Comparison of ENCODE assay signal across 9 cellular contexts in genomic region chr11:118353084-118353710, GRCh38. TPM values are rescaled to one million over a fixed set of nuclear protein-coding genes. Genes with fewer than 3 reads are reported as not detected.
A peak's percentile ranks its signal among the peaks of the same experiment; 100 is the strongest.
DNase-seq lines count a peak whose midpoint lies in the region; ATAC-seq and TF ChIP-seq lines count a peak whose summit lies in the region.
"Had no signal": no experiment of that assay in that cellular context is flagged by ENCODE, and none has a peak within 500 bp of the region (broad histone marks: within the 10 kb centered on the region; RNA-seq: fewer than 3 reads in every experiment).

No MANE protein-coding gene starts in this region.

- no peaks in the 10 kb centered on the region for H3K27me3 Mint-ChIP-seq in CD8-positive, alpha-beta T cell (ENCODE audit: low read depth)
- peaks cover 12% of the 10 kb centered on the region; the same call in 1 of the 2 replicates for H3K27me3 Mint-ChIP-seq in HFFc6 (ENCODE audit: insufficient read depth)
- H3K27me3 Mint-ChIP-seq in activated T-helper 17 cell treated with anti-CD3 and anti-CD28 coated beads, Interleukin-2, amount 50 U/mL, for 72 hours: no peaks in the 10 kb centered on the region

- peaks cover 44% of the 10 kb centered on the region for H3K36me3 ChIP-seq in CD8-positive, alpha-beta T cell (ENCODE audit: insufficient read depth, low read length)
- H3K36me3 ChIP-seq in kidney epithelial cell (ENCODE audit: control insufficient read depth, insufficient read depth, low read length) (no peaks in the 10 kb centered on the region), suprapubic skin (no peaks in the 10 kb centered on the region)
- H3K36me3 ChIP-seq: SJCRH30 had no signal

- H3K27ac Mint-ChIP-seq in CD8-positive, alpha-beta T cell: peak overlapping the region; percentile 92
- no peak overlapping the region for H3K27ac Mint-ChIP-seq in HFFc6
- H3K27ac Mint-ChIP-seq in activated T-helper 17 cell treated with anti-CD3 and anti-CD28 coated beads, Interleukin-2, amount 50 U/mL, for 72 hours: peak overlapping the region; percentile 61

- POLR2A ChIA-PET in CD8-positive, alpha-beta T cell (lab: Charles Lee): interaction anchor here (0.7 to 1.5 kb wide), 4 partner anchors 9 to 47 kb away, joined by 3 to 4 read pairs (median 3); partner anchors contain the start of gene CD3G

- ATAC-seq in CD8-positive, alpha-beta T cell: peak; percentile 35
- no peak for ATAC-seq in activated T-helper 17 cell treated with anti-CD3 and anti-CD28 coated beads, Interleukin-2, amount 50 U/mL, for 72 hours (replicated peaks)

- no peak for TF ChIP-seq EP300 in suprapubic skin (IDR thresholded peaks at IDR 0.05)

- peak; percentile 82 for TF ChIP-seq CTCF in CD8-positive, alpha-beta T cell (IDR thresholded peaks at IDR 0.05)
- TF ChIP-seq CTCF in HFFc6 (IDR thresholded peaks at IDR 0.05) (peak; percentile 86), kidney epithelial cell (IDR thresholded peaks at IDR 0.05; ENCODE audit: insufficient read depth, low read length, poor library complexity, severe bottlenecking) (peak; percentile 31), suprapubic skin (IDR thresholded peaks at IDR 0.05) (peak in 1 of 2 donors; percentile 20)

- DNase-seq in CD8-positive, alpha-beta T cell: no peak
- peak; percentile 8 for DNase-seq in HFFc6
- DNase-seq in kidney epithelial cell (ENCODE audit: low read depth): no peak
- DNase-seq in NCI-H1048 (lab: John Stamatoyannopoulos, UW): no peak
- no peak for DNase-seq in suprapubic skin (ENCODE audit: low spot score in 2 of 2)
- no peak for DNase-seq in activated CD4-positive, CD25-positive, alpha-beta regulatory T cell (lab: John Stamatoyannopoulos, UW)
- DNase-seq in mucosa of gallbladder (ENCODE audit: low spot score): no peak

- CTCF ChIA-PET in CD8-positive, alpha-beta T cell (lab: Charles Lee): interaction anchor here (0.6 to 6.6 kb wide), 20 partner anchors 8 to 306 kb away, joined by 3 to 43 read pairs (median 3); partner anchors contain the start of genes CD3D, CD3G and JAML

- H3K4me3 ChIP-seq in CD8-positive, alpha-beta T cell (ENCODE audit: low read depth, low read length): no peak overlapping the region
- H3K4me3 ChIP-seq in kidney epithelial cell (ENCODE audit: low read depth, low read length) (no peak overlapping the region), suprapubic skin (no peak overlapping the region)
- H3K4me3 ChIP-seq: SJCRH30 had no signal

- 14% methylated on average over 6 of the region's 6 CpGs for WGBS in suprapubic skin

- H3K27me3 ChIP-seq in CD8-positive, alpha-beta T cell (ENCODE audit: insufficient read depth, low read length): no peaks in the 10 kb centered on the region
- peaks cover 5% of the 10 kb centered on the region for H3K27me3 ChIP-seq in kidney epithelial cell (ENCODE audit: control insufficient read depth, insufficient read depth, low read length)
- peaks cover 10% of the 10 kb centered on the region for H3K27me3 ChIP-seq in suprapubic skin
- H3K27me3 ChIP-seq: SJCRH30 had no signal

- TF ChIP-seq POLR2A in suprapubic skin (IDR thresholded peaks at IDR 0.05): no peak

- peak overlapping the region; percentile 43 for H3K4me3 Mint-ChIP-seq in CD8-positive, alpha-beta T cell
- H3K4me3 Mint-ChIP-seq in HFFc6: no peak overlapping the region
- no peak overlapping the region for H3K4me3 Mint-ChIP-seq in activated T-helper 17 cell treated with anti-CD3 and anti-CD28 coated beads, Interleukin-2, amount 50 U/mL, for 72 hours

- H3K4me1 ChIP-seq in CD8-positive, alpha-beta T cell (ENCODE audit: insufficient read depth, low read length): peaks cover 29% of the 10 kb centered on the region
- H3K4me1 ChIP-seq in suprapubic skin: no peaks in the 10 kb centered on the region
- H3K4me1 ChIP-seq: SJCRH30 had no signal

- H3K4me1 Mint-ChIP-seq in CD8-positive, alpha-beta T cell (ENCODE audit: low read depth): peaks cover 42% of the 10 kb centered on the region
- H3K4me1 Mint-ChIP-seq in HFFc6 (ENCODE audit: low read depth): peaks cover 8% of the 10 kb centered on the region
- H3K4me1 Mint-ChIP-seq in activated T-helper 17 cell treated with anti-CD3 and anti-CD28 coated beads, Interleukin-2, amount 50 U/mL, for 72 hours: peaks cover 20% of the 10 kb centered on the region

- H3K9me3 ChIP-seq in CD8-positive, alpha-beta T cell (ENCODE audit: low read length): no peaks in the 10 kb centered on the region
- no peaks in the 10 kb centered on the region for H3K9me3 ChIP-seq in suprapubic skin
- H3K9me3 ChIP-seq: SJCRH30 had no signal

- no peaks in the 10 kb centered on the region for H3K9me3 Mint-ChIP-seq in CD8-positive, alpha-beta T cell
- no peaks in the 10 kb centered on the region for H3K9me3 Mint-ChIP-seq in HFFc6
- H3K9me3 Mint-ChIP-seq in activated T-helper 17 cell treated with anti-CD3 and anti-CD28 coated beads, Interleukin-2, amount 50 U/mL, for 72 hours: no peaks in the 10 kb centered on the region

- peak overlapping the region; percentile 13 for H3K27ac ChIP-seq in CD8-positive, alpha-beta T cell (ENCODE audit: low read depth, low read length)
- H3K27ac ChIP-seq in suprapubic skin: no peak overlapping the region
- H3K27ac ChIP-seq: SJCRH30 had no signal

- H3K36me3 Mint-ChIP-seq in CD8-positive, alpha-beta T cell: peaks cover 64% of the 10 kb centered on the region
- H3K36me3 Mint-ChIP-seq in HFFc6 (ENCODE audit: low read depth): no peaks in the 10 kb centered on the region
- H3K36me3 Mint-ChIP-seq in activated T-helper 17 cell treated with anti-CD3 and anti-CD28 coated beads, Interleukin-2, amount 50 U/mL, for 72 hours (ENCODE audit: low read depth): peaks cover 68% of the 10 kb centered on the region

- intact Hi-C loops in CD8-positive, alpha-beta T cell (cut with DNase I, micrococcal nuclease): loop anchor here (1.0 to 5.0 kb wide), 10 partner anchors 9 to 208 kb away; partner anchors contain the start of genes CD3G (in 2 of the 2) and CD3E (in 1 of the 2)

RNA-seq across cellular contexts. Expression of gene UBE4A, which starts 6.2 kb away (rescaled TPM):
- 10 to 100 TPM; 53.7 to 57.5 TPM for total RNA-seq in CD8-positive, alpha-beta T cell
- 10 to 100 TPM; 46.2 to 62.7 (median 54.1) TPM for total RNA-seq in HFFc6 (2021; fragmentation: NEBNext Ultra II Directional; extraction: Animal tissue kit (Norgen Biotek cat#: 25700))
- 10 to 100 TPM; 40.9 to 48.3 TPM for total RNA-seq in activated T-helper 17 cell treated with anti-CD3 and anti-CD28 coated beads, Interleukin-2, amount 50 U/mL, for 72 hours
- 45.0 and 49.3 TPM in 2 replicates for total RNA-seq in kidney epithelial cell
- total RNA-seq in suprapubic skin: 10 to 100 TPM; 37.0 to 81.8 (median 50.4) TPM
- 38.0 TPM for total RNA-seq in mucosa of gallbladder

RNA-seq across cellular contexts. Expression of gene CD3G, which starts 9.1 kb away (rescaled TPM):
- 10 to 100 TPM; 88.8 to 98.6 TPM for total RNA-seq in CD8-positive, alpha-beta T cell
- total RNA-seq in HFFc6 (2021; fragmentation: NEBNext Ultra II Directional; extraction: Animal tissue kit (Norgen Biotek cat#: 25700)): not detected
- 100 to 1,000 TPM; 103 to 140 TPM for total RNA-seq in activated T-helper 17 cell treated with anti-CD3 and anti-CD28 coated beads, Interleukin-2, amount 50 U/mL, for 72 hours
- total RNA-seq in kidney epithelial cell (not detected in 2 replicates), suprapubic skin (1 to 10 TPM in 1 of 4 donors, under 1 TPM in 1, not detected in 2; 0.73 to 1.2 TPM), mucosa of gallbladder (3.0 TPM)
- total RNA-seq: SJCRH30 had no signal

RNA-seq across cellular contexts. Expression of gene CD3D, which starts 10.7 kb away (rescaled TPM):
- 100 to 1,000 TPM; 244 to 265 TPM for total RNA-seq in CD8-positive, alpha-beta T cell
- total RNA-seq in HFFc6 (2021; fragmentation: NEBNext Ultra II Directional; extraction: Animal tissue kit (Norgen Biotek cat#: 25700)): not detected
- total RNA-seq in activated T-helper 17 cell treated with anti-CD3 and anti-CD28 coated beads, Interleukin-2, amount 50 U/mL, for 72 hours: 100 to 1,000 TPM; 313 to 365 TPM
- not detected in 2 replicates for total RNA-seq in kidney epithelial cell
- total RNA-seq in suprapubic skin: 1 to 10 TPM in 2 of 4 donors, not detected in 2; 1.8 to 4.4 TPM
- 12.4 TPM for total RNA-seq in mucosa of gallbladder
- total RNA-seq: SJCRH30 had no signal

RNA-seq across cellular contexts. Expression of gene ATP5MG, which starts 48.2 kb away (rescaled TPM):
- 100 to 1,000 TPM; 148 to 160 TPM for total RNA-seq in CD8-positive, alpha-beta T cell
- 100 to 1,000 TPM; 196 to 275 (median 223) TPM for total RNA-seq in HFFc6 (2021; fragmentation: NEBNext Ultra II Directional; extraction: Animal tissue kit (Norgen Biotek cat#: 25700))
- total RNA-seq in activated T-helper 17 cell treated with anti-CD3 and anti-CD28 coated beads, Interleukin-2, amount 50 U/mL, for 72 hours: 100 to 1,000 TPM; 155 to 275 TPM
- 52.6 and 52.7 TPM in 2 replicates for total RNA-seq in kidney epithelial cell
- 10 to 100 TPM; 26.6 to 70.0 (median 49.7) TPM for total RNA-seq in suprapubic skin
- total RNA-seq in mucosa of gallbladder: 196 TPM

RNA-seq across cellular contexts. Expression of gene CD3E, which starts 48.7 kb away (rescaled TPM):
- total RNA-seq in CD8-positive, alpha-beta T cell: 100 to 1,000 TPM; 413 to 436 TPM
- not detected for total RNA-seq in HFFc6 (2021; fragmentation: NEBNext Ultra II Directional; extraction: Animal tissue kit (Norgen Biotek cat#: 25700))
- 100 to 1,000 TPM; 338 to 500 TPM for total RNA-seq in activated T-helper 17 cell treated with anti-CD3 and anti-CD28 coated beads, Interleukin-2, amount 50 U/mL, for 72 hours
- total RNA-seq in kidney epithelial cell: not detected in 2 replicates
- 1 to 10 TPM in 1 of 4 donors, under 1 TPM in 2, not detected in 1; 0.55 to 3.3 (median 0.79) TPM for total RNA-seq in suprapubic skin
- 15.7 TPM for total RNA-seq in mucosa of gallbladder
- total RNA-seq: SJCRH30 had no signal

Comparison
In these comparisons a context has a peak if more than half of its experiments do, and no peak if none do; other contexts are left out.
1. RNA of gene CD3G, which starts 9.1 kb away (total RNA-seq): 103 to 140 TPM in activated T-helper 17 cell treated with anti-CD3 and anti-CD28 coated beads, Interleukin-2, amount 50 U/mL, for 72 hours and 88.8 to 98.6 TPM in CD8-positive, alpha-beta T cell; 3.0 TPM in mucosa of gallbladder (single experiment), 0.73 to 1.2 TPM in suprapubic skin, not detected in HFFc6 and not detected in kidney epithelial cell; every median in the first group is over 10 times any median in the second.
2. RNA of gene CD3D, which starts 10.7 kb away (total RNA-seq): 313 to 365 TPM in activated T-helper 17 cell treated with anti-CD3 and anti-CD28 coated beads, Interleukin-2, amount 50 U/mL, for 72 hours and 244 to 265 TPM in CD8-positive, alpha-beta T cell; 12.4 TPM in mucosa of gallbladder (single experiment), 1.8 to 4.4 TPM in suprapubic skin, not detected in HFFc6 and not detected in kidney epithelial cell; every median in the first group is over 10 times any median in the second.